In genomic region chr9:110255417-110256141, GRCh38 we compare ENCODE assay signal across 8 cellular contexts. TPM values are rescaled to one million over a fixed set of nuclear protein-coding genes. Genes with fewer than 3 reads are reported as not detected.
DNase-seq lines count a peak whose midpoint lies in the region; ATAC-seq and TF ChIP-seq lines count a peak whose summit lies in the region.

No MANE protein-coding gene starts in this region.

- intact Hi-C loops in natural killer cell (cut with micrococcal nuclease) = no loop called here

- ATAC-seq in HG02981 (IDR thresholded peaks at IDR 0.05; ENCODE audit: unreplicated experiment) (peak; percentile 15), natural killer cell (peak; percentile 6 to 23 (median 7))

- no peak for TF ChIP-seq CTCF in natural killer cell (IDR thresholded peaks at IDR 0.05)

- H3K27ac ChIP-seq in substantia nigra (ENCODE audit: low read depth, low read length, poor library complexity, severe bottlenecking) = peak overlapping the region; percentile 63

- peak overlapping the region; percentile 77 to 81 for H3K27ac Mint-ChIP-seq in natural killer cell

- H3K9me3 Mint-ChIP-seq in natural killer cell = no peaks in the 10 kb centered on the region

- no peaks in the 10 kb centered on the region for H3K27me3 Mint-ChIP-seq in natural killer cell (ENCODE audit: low read depth in 2 of 2)

- H3K4me1 Mint-ChIP-seq in natural killer cell = peaks cover 29 to 44% of the 10 kb centered on the region in 2 donors

- no peaks in the 10 kb centered on the region for H3K36me3 Mint-ChIP-seq in natural killer cell

- DNase-seq in NOMO-1 (lab: John Stamatoyannopoulos, UW; ENCODE audit: unreplicated experiment in 2 of 2) = peak; percentile 13 to 26
- no peak for DNase-seq in NOMO-1 treated with dmso at 0.1 percent for 144 hours (lab: John Stamatoyannopoulos, UW; ENCODE audit: unreplicated experiment)
- peak; percentile 40 for DNase-seq in NOMO-1 treated with DMSO at 0.1 percent for 48 hours (lab: John Stamatoyannopoulos, UW; ENCODE audit: unreplicated experiment)
- DNase-seq in activated T-helper 1 cell treated with Interleukin-2 at 50 U/mL for 16 hours (ENCODE audit: low read depth) = peak; percentile 18
- peak; percentile 25 for DNase-seq in fibroblast of gingiva (ENCODE audit: low read depth)
- DNase-seq in natural killer cell = peak; percentile 19
- DNase-seq in substantia nigra (lab: John Stamatoyannopoulos, UW) = peak in 37 of 49 donors; percentile 2 to 81 (median 34)

- H3K4me3 Mint-ChIP-seq in natural killer cell = peak overlapping the region; percentile 99

RNA-seq across cellular contexts. Expression of gene TXN, which starts 0.7 kb away (rescaled TPM):
- total RNA-seq in natural killer cell = 10 to 100 TPM; 27.2 to 41.9 (median 36.8) TPM

RNA-seq across cellular contexts. Expression of gene C9orf152, which starts 47.6 kb away (rescaled TPM):
- not detected for total RNA-seq in natural killer cell
